In genomic region chr15:31200735-31201151, GRCh38 we compare ENCODE assay signal across 8 cellular contexts.
DNase-seq lines count a peak whose midpoint lies in the region; FAIRE-seq and TF ChIP-seq lines count a peak whose summit lies in the region.

No MANE protein-coding gene starts in this region.

- H3K9me3 ChIP-seq in ascending aorta, result no peaks in the 10 kb centered on the region

- no peaks in the 10 kb centered on the region for H3K4me1 ChIP-seq in ascending aorta

- H3K4me3 Mint-ChIP-seq in immature natural killer cell, result no peak overlapping the region

- H3K4me3 ChIP-seq in ascending aorta, result no peak overlapping the region

- peak in 2 of 3 experiments; percentile 20 to 42 for TF ChIP-seq CTCF in ascending aorta (IDR thresholded peaks at IDR 0.05)

- no peaks in the 10 kb centered on the region for H3K9me3 Mint-ChIP-seq in immature natural killer cell

- H3K27ac Mint-ChIP-seq in immature natural killer cell, result peak overlapping the region in 2 of 6 donors; percentile 64 to 80

- intact Hi-C loops in ascending aorta (cut with DNase I), result loop anchor here (2.0 kb wide), 1 partner anchor 290 kb away; no protein-coding TSS in a partner anchor

- no peaks in the 10 kb centered on the region for H3K27me3 ChIP-seq in ascending aorta

- H3K4me1 Mint-ChIP-seq in immature natural killer cell, result peaks cover 11 to 26% of the 10 kb centered on the region in 2 donors

- peaks cover 0 to 8% (median 8%) of the 10 kb centered on the region in 3 donors for H3K27me3 Mint-ChIP-seq in immature natural killer cell (ENCODE audit: low read depth in 3 of 3)

- peak; percentile 44 for DNase-seq in GM18507 (ENCODE audit: extremely low spot score, insufficient read length, low read depth)
- DNase-seq in SK-N-DZ (ENCODE audit: low spot score), result peak; percentile 84
- no peak for DNase-seq in ascending aorta (ENCODE audit: low spot score in 2 of 2)
- DNase-seq in immature natural killer cell, result peak; percentile 47 to 53 (median 52)
- DNase-seq in stimulated activated CD4-positive, alpha-beta T cell treated with anti-CD3 and anti-CD28 coated beads, Interleukin-1b, Interleukin-23, amount 100 ng/mL, for 4 hours (ENCODE audit: low read depth in 2 of 2), result peak; percentile 39 to 53
- no peak for DNase-seq in cortex of kidney (lab: John Stamatoyannopoulos, UW)
- DNase-seq in amniotic stem cell (lab: John Stamatoyannopoulos, UW), result no peak
- no peak for DNase-seq in GOT3 (lab: John Stamatoyannopoulos, UW)

- H3K36me3 Mint-ChIP-seq in immature natural killer cell, result no peaks in the 10 kb centered on the region

- H3K27ac ChIP-seq in ascending aorta, result no peak overlapping the region

- FAIRE-seq in GM18507 (lab: Jason Lieb, UNC), result peak; percentile 5

- no peaks in the 10 kb centered on the region for H3K36me3 ChIP-seq in ascending aorta

Comparison
In these comparisons a context has a peak if more than half of its experiments do, and no peak if none do; other contexts are left out.
1. DNase-seq: peak in GM18507 (single experiment), SK-N-DZ (single experiment), immature natural killer cell (3 of 3) and stimulated activated CD4-positive, alpha-beta T cell treated with anti-CD3 and anti-CD28 coated beads, Interleukin-1b, Interleukin-23, amount 100 ng/mL, for 4 hours (2 of 2); none in ascending aorta (0 of 2), cortex of kidney (single experiment), amniotic stem cell (single experiment) and GOT3 (single experiment).